ENCODE assay signal across 8 cellular contexts in the genomic region with DNA sequence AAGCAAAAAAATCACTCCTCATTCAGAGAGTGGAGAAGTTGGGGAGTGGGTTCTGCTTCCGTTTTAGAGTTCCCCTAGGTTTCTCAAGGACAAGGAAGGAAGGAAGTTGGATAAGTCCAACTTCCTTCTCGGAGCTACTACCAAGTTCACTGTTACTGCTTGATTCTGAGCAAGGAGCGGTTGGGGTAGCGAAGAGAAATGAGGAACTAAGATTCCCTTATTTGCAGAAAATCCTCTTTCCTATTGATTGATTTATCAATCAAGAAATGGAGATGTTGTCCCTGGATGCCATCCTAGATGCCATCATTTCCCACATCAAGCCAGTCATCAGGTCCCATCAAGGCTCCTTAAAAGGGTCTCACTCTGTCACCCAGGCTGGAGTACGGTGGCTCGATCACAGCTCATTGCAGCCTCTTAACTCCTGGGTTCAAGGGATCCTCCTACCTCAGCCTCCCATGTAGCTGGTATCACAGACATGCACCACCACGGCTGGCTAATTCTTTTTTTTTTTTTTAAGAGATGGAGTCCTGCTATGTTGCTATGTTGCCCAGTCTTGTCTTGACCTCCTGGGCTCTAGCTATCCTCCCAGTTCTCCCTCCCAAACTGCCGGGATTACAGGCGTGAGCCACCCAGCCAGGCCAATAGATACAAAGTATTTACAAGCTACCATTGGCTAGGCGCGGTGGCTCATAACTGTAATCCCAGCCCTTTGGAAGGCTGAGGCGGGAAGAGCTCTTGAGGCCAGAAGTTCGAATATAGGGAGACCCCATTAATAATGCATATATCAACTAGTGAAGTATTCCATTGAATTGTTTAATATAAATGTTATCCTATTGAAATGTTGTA. TPM values are rescaled to one million over a fixed set of nuclear protein-coding genes. Genes with fewer than 3 reads are reported as not detected.
DNase-seq lines count a peak whose midpoint lies in the region; ATAC-seq and TF ChIP-seq lines count a peak whose summit lies in the region.

No MANE protein-coding gene starts in this region.

- peak overlapping the region; percentile 81 for H3K4me3 ChIP-seq in CD8-positive, alpha-beta T cell (ENCODE audit: low read depth, low read length)
- H3K4me3 ChIP-seq in NB4 (ENCODE audit: low read depth, low read length): peak overlapping the region; percentile 86

- intact Hi-C loops in CD8-positive, alpha-beta T cell (cut with DNase I, micrococcal nuclease): loop anchor here (1.0 to 5.0 kb wide), 5 partner anchors 14 to 903 kb away; a partner anchor contains a TSS

- no peak for ATAC-seq in CD8-positive, alpha-beta T cell
- no peak for ATAC-seq in central memory CD8-positive, alpha-beta T cell (replicated peaks; ENCODE audit: extremely low read depth, poor library complexity, severe bottlenecking)
- no peak for ATAC-seq in naive B cell (ENCODE audit: low read depth in 2 of 2)

- peak overlapping the region; percentile 100 for H3K27ac Mint-ChIP-seq in CD8-positive, alpha-beta T cell
- H3K27ac Mint-ChIP-seq in central memory CD8-positive, alpha-beta T cell (ENCODE audit: low read depth): peak overlapping the region; percentile 99
- H3K27ac Mint-ChIP-seq in naive B cell: peak overlapping the region; percentile 98 to 100 (median 100)

- H3K36me3 Mint-ChIP-seq in CD8-positive, alpha-beta T cell: peaks cover 13% of the 10 kb centered on the region
- H3K36me3 Mint-ChIP-seq in central memory CD8-positive, alpha-beta T cell (ENCODE audit: insufficient read depth): peaks cover 22% of the 10 kb centered on the region
- H3K36me3 Mint-ChIP-seq in naive B cell: no peaks in the 10 kb centered on the region

- H3K27ac ChIP-seq in CD8-positive, alpha-beta T cell (ENCODE audit: low read depth, low read length): peak overlapping the region; percentile 100

- peaks cover 24% of the 10 kb centered on the region for H3K4me1 ChIP-seq in CD8-positive, alpha-beta T cell (ENCODE audit: insufficient read depth, low read length)

- no peak for TF ChIP-seq POLR2A in NB4 (IDR thresholded peaks at IDR 0.05; ENCODE audit: extremely low read depth, insufficient read length)

- no peaks in the 10 kb centered on the region for H3K27me3 Mint-ChIP-seq in CD8-positive, alpha-beta T cell (ENCODE audit: low read depth)
- H3K27me3 Mint-ChIP-seq in central memory CD8-positive, alpha-beta T cell: no peaks in the 10 kb centered on the region
- no peaks in the 10 kb centered on the region for H3K27me3 Mint-ChIP-seq in naive B cell

- POLR2A ChIA-PET in CD8-positive, alpha-beta T cell (lab: Charles Lee): interaction anchor here (0.8 to 3.2 kb wide), 16 partner anchors 8 to 587 kb away, joined by 3 to 57 read pairs (median 6); a partner anchor contains a TSS

- H3K27me3 ChIP-seq in CD8-positive, alpha-beta T cell (ENCODE audit: insufficient read depth, low read length): no peaks in the 10 kb centered on the region

- peak overlapping the region; percentile 98 for H3K4me3 Mint-ChIP-seq in CD8-positive, alpha-beta T cell
- peak overlapping the region; percentile 85 for H3K4me3 Mint-ChIP-seq in central memory CD8-positive, alpha-beta T cell
- peak overlapping the region; percentile 93 to 100 (median 97) for H3K4me3 Mint-ChIP-seq in naive B cell

- no peak for TF ChIP-seq CTCF in CD8-positive, alpha-beta T cell (IDR thresholded peaks at IDR 0.05)
- TF ChIP-seq CTCF in NB4 (IDR thresholded peaks at IDR 0.05; ENCODE audit: low read depth, low read length): no peak

- no peaks in the 10 kb centered on the region for H3K9me3 Mint-ChIP-seq in CD8-positive, alpha-beta T cell
- H3K9me3 Mint-ChIP-seq in central memory CD8-positive, alpha-beta T cell: no peaks in the 10 kb centered on the region
- H3K9me3 Mint-ChIP-seq in naive B cell: no peaks in the 10 kb centered on the region

- peaks cover 28% of the 10 kb centered on the region for H3K4me1 Mint-ChIP-seq in CD8-positive, alpha-beta T cell (ENCODE audit: low read depth)
- peaks cover 32% of the 10 kb centered on the region for H3K4me1 Mint-ChIP-seq in central memory CD8-positive, alpha-beta T cell
- H3K4me1 Mint-ChIP-seq in naive B cell: peaks cover 16 to 36% (median 24%) of the 10 kb centered on the region in 3 donors

- CTCF ChIA-PET in CD8-positive, alpha-beta T cell (lab: Charles Lee): interaction anchor here (0.6 to 3.6 kb wide), 8 partner anchors 11 to 100 kb away, joined by 3 to 41 read pairs (median 3); a partner anchor contains a TSS

- DNase-seq in CD8-positive, alpha-beta T cell: no peak
- DNase-seq in NB4 (ENCODE audit: low read depth) (peak; percentile 63), naive B cell (no peak), T1000 (lab: John Stamatoyannopoulos, UW) (no peak), cerebellar cortex (ENCODE audit: low spot score) (no peak), epidermal melanocyte (ENCODE audit: insufficient read length, low spot score) (no peak)
- no peak for DNase-seq in central memory CD8-positive, alpha-beta T cell (ENCODE audit: low spot score in 2 of 2)
- no peak for DNase-seq in effector CD4-positive, alpha-beta T cell

- H3K9me3 ChIP-seq in CD8-positive, alpha-beta T cell (ENCODE audit: low read length): no peaks in the 10 kb centered on the region

- no peaks in the 10 kb centered on the region for H3K36me3 ChIP-seq in CD8-positive, alpha-beta T cell (ENCODE audit: insufficient read depth, low read length)

RNA-seq across cellular contexts. Expression of a gene that starts 0.8 kb away (rescaled TPM):
- 10 to 100 TPM; 19.6 to 25.9 TPM for total RNA-seq in CD8-positive, alpha-beta T cell
- polyA plus RNA-seq in naive B cell (ENCODE audit: low read depth in 6 of 6): 10 to 100 TPM in 5 of 6 donors, 1 to 10 TPM in 1; 3.2 to 17.3 (median 14.3) TPM

RNA-seq across cellular contexts. Expression of a gene that starts 11.0 kb away (rescaled TPM):
- total RNA-seq in CD8-positive, alpha-beta T cell: 100 to 1,000 TPM; 652 to 710 TPM
- polyA plus RNA-seq in naive B cell (ENCODE audit: low read depth in 6 of 6): 10 to 100 TPM; 20.1 to 61.9 (median 35.4) TPM

RNA-seq across cellular contexts. Expression of a gene that starts 11.6 kb away (rescaled TPM):
- total RNA-seq in CD8-positive, alpha-beta T cell: 1 to 10 TPM; 7.8 to 9.7 TPM
- 1 to 10 TPM in 5 of 6 donors, not detected in 1; 1.7 to 3.5 (median 2.2) TPM for polyA plus RNA-seq in naive B cell (ENCODE audit: low read depth in 6 of 6)

RNA-seq across cellular contexts. Expression of a gene that starts 32.4 kb away (rescaled TPM):
- total RNA-seq in CD8-positive, alpha-beta T cell: 1 to 10 TPM; 4.1 to 5.5 TPM
- polyA plus RNA-seq in naive B cell (ENCODE audit: low read depth in 6 of 6): 10 to 100 TPM; 48.5 to 74.5 (median 62.6) TPM

RNA-seq across cellular contexts. Expression of a gene that starts 32.8 kb away (rescaled TPM):
- total RNA-seq in CD8-positive, alpha-beta T cell: 10 to 100 TPM; 19.4 to 20.5 TPM
- polyA plus RNA-seq in naive B cell (ENCODE audit: low read depth in 6 of 6): 10 to 100 TPM; 50.3 to 79.8 (median 68.0) TPM
